11 cellular contexts compared by ENCODE assay signal in the genomic region with DNA sequence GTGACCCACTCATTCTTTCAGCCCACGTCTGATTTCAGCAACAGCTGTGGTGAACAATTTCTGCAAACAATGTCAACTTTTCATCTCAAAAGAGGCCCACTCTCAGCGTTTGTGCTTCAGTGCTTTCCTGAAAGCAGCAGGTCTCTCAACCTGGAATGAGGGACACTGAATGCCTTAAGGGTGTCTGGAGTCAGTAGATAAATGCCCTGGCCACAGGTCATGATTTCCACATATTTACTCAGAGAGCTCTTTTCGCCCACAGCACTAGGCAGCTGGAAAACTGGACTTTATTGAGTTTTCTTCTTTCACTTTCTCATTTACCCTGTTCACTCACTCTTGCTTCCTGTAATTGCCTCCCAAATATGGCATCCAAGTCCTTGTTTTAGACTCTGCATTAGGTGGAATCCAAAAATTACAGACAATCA. TPM values are rescaled to one million over a fixed set of nuclear protein-coding genes. Genes with fewer than 3 reads are reported as not detected.
DNase-seq lines count a peak whose midpoint lies in the region; ATAC-seq and TF ChIP-seq lines count a peak whose summit lies in the region.
"Had no signal": no experiment of that assay in that cellular context is flagged by ENCODE, and none has a peak within 500 bp of the region (broad histone marks: within the 10 kb centered on the region; RNA-seq: fewer than 3 reads in every experiment).

No MANE protein-coding gene starts in this region.

- H3K36me3 ChIP-seq in upper lobe of right lung, result no peaks in the 10 kb centered on the region
- no peaks in the 10 kb centered on the region for H3K36me3 ChIP-seq in uterus

- H3K4me3 ChIP-seq in WI38 (ENCODE audit: low read depth, low read length) (peak overlapping the region; percentile 26), upper lobe of right lung (no peak overlapping the region), uterus (no peak overlapping the region)

- H3K27me3 ChIP-seq in upper lobe of right lung (no peaks in the 10 kb centered on the region), uterus (no peaks in the 10 kb centered on the region)

- H3K4me1 ChIP-seq in upper lobe of right lung (no peaks in the 10 kb centered on the region), uterus (no peaks in the 10 kb centered on the region)

- H3K9me3 ChIP-seq in upper lobe of right lung (no peaks in the 10 kb centered on the region), uterus (no peaks in the 10 kb centered on the region)

- intact Hi-C loops in upper lobe of right lung (cut with DNase I), result no loop called here
- intact Hi-C loops in uterus (cut with DNase I; ENCODE audit: low total_unique reads), result no loop called here

- TF ChIP-seq POLR2A in uterus (IDR thresholded peaks at IDR 0.05), result no peak

- no peak for TF ChIP-seq CTCF in WI38 (IDR thresholded peaks at IDR 0.05; ENCODE audit: low read depth, low read length)
- no peak for TF ChIP-seq CTCF in upper lobe of right lung (IDR thresholded peaks at IDR 0.05)
- TF ChIP-seq CTCF in uterus (IDR thresholded peaks at IDR 0.05), result no peak

- peak; percentile 5 for DNase-seq in DMS79 (lab: John Stamatoyannopoulos, UW)
- no peak for DNase-seq in upper lobe of right lung
- DNase-seq in uterus, result no peak
- no peak for DNase-seq in NCI-H1930 (lab: John Stamatoyannopoulos, UW)
- no peak for DNase-seq in effector CD4-positive, alpha-beta T cell
- DNase-seq: activated CD4-positive, alpha-beta T cell treated with anti-CD3 and anti-CD28 coated beads, Interleukin-2, amount 10 ng/mL, durations not matched to agents 24 days and 14 days; occipital lobe had no signal

- ATAC-seq in GM19397 (IDR thresholded peaks at IDR 0.05; ENCODE audit: unreplicated experiment) (peak; percentile 75), HG02938 (IDR thresholded peaks at IDR 0.05; ENCODE audit: unreplicated experiment) (peak; percentile 65), upper lobe of right lung (no peak)
- ATAC-seq: activated naive CD4-positive, alpha-beta T cell treated with anti-CD3 and anti-CD28 coated beads, Interleukin-2, amount 50 U/mL, for 72 hours had no signal

- H3K27ac ChIP-seq in upper lobe of right lung, result no peak overlapping the region
- no peak overlapping the region for H3K27ac ChIP-seq in uterus

RNA-seq across cellular contexts. Expression of a gene that starts 52.8 kb away (rescaled TPM):
- total RNA-seq in upper lobe of right lung (not detected), uterus (under 1 TPM in 1 of 4 donors, not detected in 3; 0.30 TPM)
- total RNA-seq: activated CD4-positive, alpha-beta T cell treated with anti-CD3 and anti-CD28 coated beads, Interleukin-2, amount 10 ng/mL, durations not matched to agents 24 days and 14 days; activated naive CD4-positive, alpha-beta T cell treated with anti-CD3 and anti-CD28 coated beads, Interleukin-2, amount 50 U/mL, for 72 hours; occipital lobe had no signal
